ENCODE assay signal across 14 cellular contexts in genomic region chr15:85725564-85725963, GRCh38.
A peak's percentile ranks its signal among the peaks of the same experiment; 100 is the strongest.
DNase-seq lines count a peak whose midpoint lies in the region; ATAC-seq and TF ChIP-seq lines count a peak whose summit lies in the region.
"Had no signal": no experiment of that assay in that cellular context is flagged by ENCODE, and none has a peak within 500 bp of the region (broad histone marks: within the 10 kb centered on the region; RNA-seq: fewer than 3 reads in every experiment).

No MANE protein-coding gene starts in this region.

- no CpG with 5 or more reads among the region's 4 CpGs for WGBS in mesenchymal stem cell

- DNase-seq in activated naive CD8-positive, alpha-beta T cell treated with anti-CD3 and anti-CD28 coated beads for 36 hours, result no peak
- DNase-seq in mesenchymal stem cell (peak; percentile 20), mucosa of descending colon (no peak), MG63 (no peak)
- DNase-seq: activated CD4-positive, alpha-beta T cell treated with anti-CD3 and anti-CD28 coated beads, Interleukin-2, amount 50 U/mL, for 4 hours; Caco-2; NCI-H1436; NCI-H510A treated with DMSO at 0.1 percent for 48 hours; stimulated activated CD4-positive, alpha-beta T cell treated with anti-CD3 and anti-CD28 coated beads, Interleukin-4, amount 100 ng/mL, for 1 hour; stimulated activated naive CD4-positive, alpha-beta T cell treated with Interleukin-2 at 50 U/mL for 16 hours; T-helper 2 cell had no signal

- H3K14ac ChIP-seq in mesenchymal stem cell (ENCODE audit: low read length in 2 of 2), result no peak overlapping the region

- H3K4me2 ChIP-seq in mesenchymal stem cell (ENCODE audit: low read length, poor library complexity, severe bottlenecking), result no peak overlapping the region

- no peak overlapping the region for H2BK5ac ChIP-seq in mesenchymal stem cell (ENCODE audit: low read depth, low read length, poor library complexity, severe bottlenecking)

- H3K4me3 ChIP-seq in mesenchymal stem cell (ENCODE audit: insufficient read depth in 1 of 2, low read depth in 1 of 2, low read length in 2 of 2) (no peak overlapping the region), mucosa of descending colon (no peak overlapping the region), MG63 (no peak overlapping the region)

- no peak overlapping the region for H2BK15ac ChIP-seq in mesenchymal stem cell (ENCODE audit: low read depth, poor library complexity, severe bottlenecking)

- no peak overlapping the region for H4K91ac ChIP-seq in mesenchymal stem cell (ENCODE audit: low read length)

- H4K8ac ChIP-seq in mesenchymal stem cell (ENCODE audit: low read length), result no peak overlapping the region

- no peak overlapping the region for H2BK120ac ChIP-seq in mesenchymal stem cell (ENCODE audit: low read depth, low read length)

- no peak for TF ChIP-seq CTCF in mucosa of descending colon (IDR thresholded peaks at IDR 0.05)

- H3K4ac ChIP-seq in mesenchymal stem cell (ENCODE audit: low read depth in 1 of 2, low read length in 2 of 2), result no peak overlapping the region

- H3K9ac ChIP-seq in mesenchymal stem cell (ENCODE audit: low read length), result peak overlapping the region; percentile 72

- H3K4me3 Mint-ChIP-seq in IgD-negative memory B cell, result no peak overlapping the region
- H3K4me3 Mint-ChIP-seq in activated naive CD8-positive, alpha-beta T cell treated with anti-CD3 and anti-CD28 coated beads for 36 hours, result no peak overlapping the region
- no peak overlapping the region for H3K4me3 Mint-ChIP-seq in stimulated activated naive CD8-positive, alpha-beta T cell treated with anti-CD3 and anti-CD28 coated beads, Interleukin-15, Interleukin-2, amounts not matched to agents 100 ng/mL and 50 ng/mL, for 24 hours

- H3K27ac Mint-ChIP-seq in IgD-negative memory B cell, result peak overlapping the region in 2 of 3 donors; percentile 59 to 68
- peak overlapping the region; percentile 40 for H3K27ac Mint-ChIP-seq in activated naive CD8-positive, alpha-beta T cell treated with anti-CD3 and anti-CD28 coated beads for 36 hours
- H3K27ac Mint-ChIP-seq in stimulated activated naive CD8-positive, alpha-beta T cell treated with anti-CD3 and anti-CD28 coated beads, Interleukin-15, Interleukin-2, amounts not matched to agents 100 ng/mL and 50 ng/mL, for 24 hours, result peak overlapping the region; percentile 84

- H3K27ac ChIP-seq in mesenchymal stem cell (ENCODE audit: low read length, poor library complexity, severe bottlenecking), result no peak overlapping the region

- no peak overlapping the region for H3K18ac ChIP-seq in mesenchymal stem cell (ENCODE audit: low read depth in 1 of 2, low read length in 2 of 2)

- H3K4me1 ChIP-seq in mesenchymal stem cell (ENCODE audit: control insufficient read depth, insufficient read depth, low read depth, low read length) (no peaks in the 10 kb centered on the region), mucosa of descending colon (ENCODE audit: low read depth) (peaks cover 10% of the 10 kb centered on the region)

- H3K9me3 ChIP-seq in mesenchymal stem cell (ENCODE audit: control insufficient read depth, low read length), result no peaks in the 10 kb centered on the region
- H3K9me3 ChIP-seq in mucosa of descending colon, result no peaks in the 10 kb centered on the region
- H3K9me3 ChIP-seq in MG63, result no peaks in the 10 kb centered on the region
- H3K9me3 ChIP-seq: Caco-2 had no signal

- H3K23ac ChIP-seq in mesenchymal stem cell (ENCODE audit: low read length in 2 of 2), result no peak overlapping the region

- peaks cover 7% of the 10 kb centered on the region for H3K36me3 Mint-ChIP-seq in IgD-negative memory B cell
- H3K36me3 Mint-ChIP-seq in activated naive CD8-positive, alpha-beta T cell treated with anti-CD3 and anti-CD28 coated beads for 36 hours, result peaks cover 25% of the 10 kb centered on the region
- peaks cover 85% of the 10 kb centered on the region for H3K36me3 Mint-ChIP-seq in stimulated activated naive CD8-positive, alpha-beta T cell treated with anti-CD3 and anti-CD28 coated beads, Interleukin-15, Interleukin-2, amounts not matched to agents 100 ng/mL and 50 ng/mL, for 24 hours (ENCODE audit: low read depth)

- no peaks in the 10 kb centered on the region for H3K9me3 Mint-ChIP-seq in IgD-negative memory B cell
- H3K9me3 Mint-ChIP-seq in activated naive CD8-positive, alpha-beta T cell treated with anti-CD3 and anti-CD28 coated beads for 36 hours, result no peaks in the 10 kb centered on the region
- no peaks in the 10 kb centered on the region for H3K9me3 Mint-ChIP-seq in stimulated activated naive CD8-positive, alpha-beta T cell treated with anti-CD3 and anti-CD28 coated beads, Interleukin-15, Interleukin-2, amounts not matched to agents 100 ng/mL and 50 ng/mL, for 24 hours

- H3K27me3 Mint-ChIP-seq in IgD-negative memory B cell, result no peaks in the 10 kb centered on the region
- H3K27me3 Mint-ChIP-seq in activated naive CD8-positive, alpha-beta T cell treated with anti-CD3 and anti-CD28 coated beads for 36 hours, result no peaks in the 10 kb centered on the region
- no peaks in the 10 kb centered on the region for H3K27me3 Mint-ChIP-seq in stimulated activated naive CD8-positive, alpha-beta T cell treated with anti-CD3 and anti-CD28 coated beads, Interleukin-15, Interleukin-2, amounts not matched to agents 100 ng/mL and 50 ng/mL, for 24 hours

- no peak overlapping the region for H2BK12ac ChIP-seq in mesenchymal stem cell (ENCODE audit: low read length in 2 of 2)

- H3K36me3 ChIP-seq in mesenchymal stem cell (ENCODE audit: control insufficient read depth in 1 of 2, insufficient read depth in 2 of 2, low read depth in 1 of 2, low read length in 2 of 2) (peaks cover 23 to 93% of the 10 kb centered on the region in 2 experiments), mucosa of descending colon (ENCODE audit: low read depth) (no peaks in the 10 kb centered on the region), MG63 (peaks cover 39% of the 10 kb centered on the region)

- peaks cover 0 to 10% (median 8%) of the 10 kb centered on the region in 3 donors for H3K4me1 Mint-ChIP-seq in IgD-negative memory B cell
- peaks cover 23% of the 10 kb centered on the region for H3K4me1 Mint-ChIP-seq in activated naive CD8-positive, alpha-beta T cell treated with anti-CD3 and anti-CD28 coated beads for 36 hours
- peaks cover 52% of the 10 kb centered on the region for H3K4me1 Mint-ChIP-seq in stimulated activated naive CD8-positive, alpha-beta T cell treated with anti-CD3 and anti-CD28 coated beads, Interleukin-15, Interleukin-2, amounts not matched to agents 100 ng/mL and 50 ng/mL, for 24 hours (ENCODE audit: low read depth)

- intact Hi-C loops in mucosa of descending colon (cut with DNase I, micrococcal nuclease), result no loop called here

- H2AK5ac ChIP-seq in mesenchymal stem cell (ENCODE audit: low read length, severe bottlenecking), result no peak overlapping the region

- H3K79me1 ChIP-seq in mesenchymal stem cell (replicated peaks; ENCODE audit: low read length, poor library complexity, severe bottlenecking), result peaks cover 17% of the 10 kb centered on the region

- ATAC-seq in mucosa of descending colon (no peak), GM19397 (IDR thresholded peaks at IDR 0.05; ENCODE audit: unreplicated experiment) (no peak)

- H2AFZ ChIP-seq in mesenchymal stem cell (ENCODE audit: low read depth, low read length), result no peak overlapping the region

- H3K27me3 ChIP-seq in mesenchymal stem cell (ENCODE audit: control insufficient read depth in 1 of 2, insufficient read depth in 1 of 2, low read length in 2 of 2) (no peaks in the 10 kb centered on the region), MG63 (no peaks in the 10 kb centered on the region)
